8 cellular contexts compared by ENCODE assay signal in genomic region chr14:52043690-52044089, GRCh38. TPM values are rescaled to one million over a fixed set of nuclear protein-coding genes. Genes with fewer than 3 reads are reported as not detected.
DNase-seq lines count a peak whose midpoint lies in the region; ATAC-seq and TF ChIP-seq lines count a peak whose summit lies in the region.

No MANE protein-coding gene starts in this region.

- no peak overlapping the region for H3K27ac ChIP-seq in OCI-LY3 (ENCODE audit: low read length)
- no peak overlapping the region for H3K27ac ChIP-seq in left lung

- peaks cover 15% of the 10 kb centered on the region for H3K27me3 ChIP-seq in OCI-LY3 (ENCODE audit: low read depth, low read length)
- H3K27me3 ChIP-seq in left lung: no peaks in the 10 kb centered on the region

- no peak overlapping the region for H3K9ac ChIP-seq in OCI-LY3 (ENCODE audit: low read length)

- no peak overlapping the region for H3K27ac Mint-ChIP-seq in activated naive CD8-positive, alpha-beta T cell treated with anti-CD3 and anti-CD28 coated beads, Interleukin-2, amount 50 U/mL, for 24 hours

- no peak overlapping the region for H2AFZ ChIP-seq in OCI-LY3 (ENCODE audit: low read depth, low read length)

- H3K4me1 ChIP-seq in OCI-LY3 (ENCODE audit: low read length): 0 out of 2 replicates have a peak, but pooled peaks cover 2% of the 10 kb centered on the region
- peaks cover 0 to 8% of the 10 kb centered on the region in 2 donors for H3K4me1 ChIP-seq in left lung

- H3K4me3 Mint-ChIP-seq in activated naive CD8-positive, alpha-beta T cell treated with anti-CD3 and anti-CD28 coated beads, Interleukin-2, amount 50 U/mL, for 24 hours: no peak overlapping the region

- DNase-seq in activated T-cell treated with anti-CD3 and anti-CD28 coated beads for 1 hour (ENCODE audit: low read depth) (peak; percentile 2), activated T-cell treated with anti-CD3 and anti-CD28 coated beads for 4 hours (no peak), left lung (no peak), cerebellum (ENCODE audit: low spot score) (no peak)
- DNase-seq in activated naive CD8-positive, alpha-beta T cell treated with anti-CD3 and anti-CD28 coated beads, Interleukin-2, amount 50 U/mL, for 24 hours: peak; percentile 52

- H3K36me3 ChIP-seq in OCI-LY3 (replicated peaks; ENCODE audit: low read depth, low read length): no peaks in the 10 kb centered on the region
- no peaks in the 10 kb centered on the region for H3K36me3 ChIP-seq in left lung

- no peaks in the 10 kb centered on the region for H3K9me3 Mint-ChIP-seq in activated naive CD8-positive, alpha-beta T cell treated with anti-CD3 and anti-CD28 coated beads, Interleukin-2, amount 50 U/mL, for 24 hours

- H3K9me3 ChIP-seq in OCI-LY3 (ENCODE audit: insufficient read depth, low read length) (no peaks in the 10 kb centered on the region), left lung (no peaks in the 10 kb centered on the region)

- ATAC-seq in activated naive CD8-positive, alpha-beta T cell treated with anti-CD3 and anti-CD28 coated beads, Interleukin-2, amount 50 U/mL, for 24 hours: no peak
- ATAC-seq in left lung (peak; percentile 35), HG02642 (IDR thresholded peaks at IDR 0.05; ENCODE audit: poor library complexity, unreplicated experiment) (no peak), HG03095 (IDR thresholded peaks at IDR 0.05; ENCODE audit: unreplicated experiment) (no peak)

- H4K20me1 ChIP-seq in OCI-LY3 (ENCODE audit: insufficient read depth, low read length): no peaks in the 10 kb centered on the region

- no peak overlapping the region for H3K4me3 ChIP-seq in OCI-LY3 (ENCODE audit: low read length)
- no peak overlapping the region for H3K4me3 ChIP-seq in left lung

- TF ChIP-seq CTCF in OCI-LY3 (IDR thresholded peaks at IDR 0.05; ENCODE audit: low read depth, low read length): peak; percentile 54
- peak in 1 of 2 donors; percentile 30 for TF ChIP-seq CTCF in left lung (IDR thresholded peaks at IDR 0.05)

- no peaks in the 10 kb centered on the region for H3K79me2 ChIP-seq in OCI-LY3 (ENCODE audit: low read length)

- H3K4me1 Mint-ChIP-seq in activated naive CD8-positive, alpha-beta T cell treated with anti-CD3 and anti-CD28 coated beads, Interleukin-2, amount 50 U/mL, for 24 hours: peaks cover 17% of the 10 kb centered on the region

- no peaks in the 10 kb centered on the region for H3K36me3 Mint-ChIP-seq in activated naive CD8-positive, alpha-beta T cell treated with anti-CD3 and anti-CD28 coated beads, Interleukin-2, amount 50 U/mL, for 24 hours (ENCODE audit: low read depth)

- H3K4me2 ChIP-seq in OCI-LY3 (ENCODE audit: low read length): no peak overlapping the region

- peaks cover 2% of the 10 kb centered on the region for H3K27me3 Mint-ChIP-seq in activated naive CD8-positive, alpha-beta T cell treated with anti-CD3 and anti-CD28 coated beads, Interleukin-2, amount 50 U/mL, for 24 hours

- intact Hi-C loops in left lung (cut with DNase I): no loop called here

RNA-seq across cellular contexts. Expression of gene NID2, which starts 25.2 kb away (rescaled TPM):
- total RNA-seq in left lung (10 to 100 TPM; 25.0 to 30.7 TPM), cerebellum (35.4 TPM)

RNA-seq across cellular contexts. Expression of gene RTRAF, which starts 54.3 kb away (rescaled TPM):
- total RNA-seq in left lung (100 to 1,000 TPM; 126 to 134 TPM), cerebellum (56.3 TPM)

Comparison
In these comparisons a context has a peak if more than half of its experiments do, and no peak if none do; other contexts are left out.
1. DNase-seq: peak in activated T-cell treated with anti-CD3 and anti-CD28 coated beads for 1 hour (single experiment) and activated naive CD8-positive, alpha-beta T cell treated with anti-CD3 and anti-CD28 coated beads, Interleukin-2, amount 50 U/mL, for 24 hours (single experiment); none in activated T-cell treated with anti-CD3 and anti-CD28 coated beads for 4 hours (single experiment), left lung (0 of 2) and cerebellum (single experiment).